In genomic region chr16:11016993-11017392, GRCh38 we compare ENCODE assay signal across 1 cellular context.
TF ChIP-seq lines count a peak whose summit lies in the region.

No MANE protein-coding gene starts in this region.

TF ChIP-seq in HepG2, 621 proteins besides CTCF, POLR2A, EP300 and RAD21 (continued from another document):
- TF ChIP-seq ZUFSP (CRISPR knock-in tag; IDR thresholded peaks at IDR 0.05; ENCODE audit: borderline replicate concordance) (no peak), IRF2 (CRISPR knock-in tag; IDR thresholded peaks at IDR 0.05) (no peak), NFKB2 (CRISPR knock-in tag; IDR thresholded peaks at IDR 0.05; ENCODE audit: borderline replicate concordance) (no peak), ARID3A (IDR thresholded peaks at IDR 0.05; ENCODE audit: low read depth, low read length) (peak; percentile 14; the same call in 1 of the 2 replicates), ZNF382 (CRISPR knock-in tag; IDR thresholded peaks at IDR 0.05; ENCODE audit: borderline replicate concordance) (no peak), LRRFIP1 (CRISPR knock-in tag; conservative IDR thresholded peaks at IDR 0.05) (no peak), KLF12 (CRISPR knock-in tag; IDR thresholded peaks at IDR 0.05; ENCODE audit: borderline replicate concordance) (no peak), ZNF674 (CRISPR knock-in tag; IDR thresholded peaks at IDR 0.05; ENCODE audit: low read depth) (no peak), ZNF580 (CRISPR knock-in tag; IDR thresholded peaks at IDR 0.05; ENCODE audit: borderline replicate concordance, low read depth) (no peak)
- TF ChIP-seq, protein P1, sequence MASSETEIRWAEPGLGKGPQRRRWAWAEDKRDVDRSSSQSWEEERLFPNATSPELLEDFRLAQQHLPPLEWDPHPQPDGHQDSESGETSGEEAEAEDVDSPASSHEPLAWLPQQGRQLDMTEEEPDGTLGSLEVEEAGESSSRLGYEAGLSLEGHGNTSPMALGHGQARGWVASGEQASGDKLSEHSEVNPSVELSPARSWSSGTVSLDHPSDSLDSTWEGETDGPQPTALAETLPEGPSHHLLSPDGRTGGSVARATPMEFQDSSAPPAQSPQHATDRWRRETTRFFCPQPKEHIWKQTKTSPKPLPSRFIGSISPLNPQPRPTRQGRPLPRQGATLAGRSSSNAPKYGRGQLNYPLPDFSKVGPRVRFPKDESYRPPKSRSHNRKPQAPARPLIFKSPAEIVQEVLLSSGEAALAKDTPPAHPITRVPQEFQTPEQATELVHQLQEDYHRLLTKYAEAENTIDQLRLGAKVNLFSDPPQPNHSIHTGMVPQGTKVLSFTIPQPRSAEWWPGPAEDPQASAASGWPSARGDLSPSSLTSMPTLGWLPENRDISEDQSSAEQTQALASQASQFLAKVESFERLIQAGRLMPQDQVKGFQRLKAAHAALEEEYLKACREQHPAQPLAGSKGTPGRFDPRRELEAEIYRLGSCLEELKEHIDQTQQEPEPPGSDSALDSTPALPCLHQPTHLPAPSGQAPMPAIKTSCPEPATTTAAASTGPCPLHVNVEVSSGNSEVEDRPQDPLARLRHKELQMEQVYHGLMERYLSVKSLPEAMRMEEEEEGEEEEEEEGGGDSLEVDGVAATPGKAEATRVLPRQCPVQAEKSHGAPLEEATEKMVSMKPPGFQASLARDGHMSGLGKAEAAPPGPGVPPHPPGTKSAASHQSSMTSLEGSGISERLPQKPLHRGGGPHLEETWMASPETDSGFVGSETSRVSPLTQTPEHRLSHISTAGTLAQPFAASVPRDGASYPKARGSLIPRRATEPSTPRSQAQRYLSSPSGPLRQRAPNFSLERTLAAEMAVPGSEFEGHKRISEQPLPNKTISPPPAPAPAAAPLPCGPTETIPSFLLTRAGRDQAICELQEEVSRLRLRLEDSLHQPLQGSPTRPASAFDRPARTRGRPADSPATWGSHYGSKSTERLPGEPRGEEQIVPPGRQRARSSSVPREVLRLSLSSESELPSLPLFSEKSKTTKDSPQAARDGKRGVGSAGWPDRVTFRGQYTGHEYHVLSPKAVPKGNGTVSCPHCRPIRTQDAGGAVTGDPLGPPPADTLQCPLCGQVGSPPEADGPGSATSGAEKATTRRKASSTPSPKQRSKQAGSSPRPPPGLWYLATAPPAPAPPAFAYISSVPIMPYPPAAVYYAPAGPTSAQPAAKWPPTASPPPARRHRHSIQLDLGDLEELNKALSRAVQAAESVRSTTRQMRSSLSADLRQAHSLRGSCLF (CRISPR knock-in tag; IDR thresholded peaks at IDR 0.05; ENCODE audit: borderline replicate concordance): no peak
